Comparison of ENCODE assay signal across 8 cellular contexts in genomic region chr1:158180741-158181576, GRCh38. TPM values are rescaled to one million over a fixed set of nuclear protein-coding genes. Genes with fewer than 3 reads are reported as not detected.
DNase-seq lines count a peak whose midpoint lies in the region; ATAC-seq and TF ChIP-seq lines count a peak whose summit lies in the region.

Gene CD1D, plus strand, starts transcription at chr1:158180895. Its CDS starts 207 bp downstream, at chr1:158181102.

- H3K4me3 ChIP-seq in colonic mucosa (peak within 1 kb of the TSS; percentile 46), lower lobe of right lung (peak within 1 kb of the TSS; percentile 59), thoracic aorta (peak within 1 kb of the TSS; percentile 73)

- H3K36me3 ChIP-seq in colonic mucosa (no peaks in the 10 kb centered on the region), lower lobe of right lung (no peaks in the 10 kb centered on the region), thoracic aorta (no peaks in the 10 kb centered on the region)

- intact Hi-C loops in colonic mucosa (cut with DNase I) (no loop called here), lower lobe of right lung (cut with DNase I) (no loop called here)

- peak within 1 kb of the TSS; percentile 38 to 70 for H3K9ac ChIP-seq in colonic mucosa (ENCODE audit: low read depth in 2 of 2, low read length in 2 of 2)

- ATAC-seq in lower lobe of right lung (peak; percentile 67 to 69), thoracic aorta (ENCODE audit: insufficient number of reproducible peaks, low FRiP score, low read depth) (no peak)

- no peaks in the 10 kb centered on the region for H3K9me3 ChIP-seq in colonic mucosa
- H3K9me3 ChIP-seq in lower lobe of right lung, result no peaks in the 10 kb centered on the region
- H3K9me3 ChIP-seq in thoracic aorta, result no peaks in the 10 kb centered on the region

- H3K4me1 ChIP-seq in colonic mucosa (no peaks in the 10 kb centered on the region), lower lobe of right lung (peaks cover 35% of the 10 kb centered on the region), thoracic aorta (ENCODE audit: control insufficient read depth in 1 of 2, low read depth in 2 of 2) (peaks cover 0 to 21% of the 10 kb centered on the region in 2 donors)

- H3K27me3 ChIP-seq in colonic mucosa, result no peaks in the 10 kb centered on the region
- H3K27me3 ChIP-seq in lower lobe of right lung (ENCODE audit: low read depth), result peaks cover 34% of the 10 kb centered on the region
- H3K27me3 ChIP-seq in thoracic aorta (replicated peaks; ENCODE audit: insufficient read depth), result no peaks in the 10 kb centered on the region

- no peak for TF ChIP-seq CTCF in colonic mucosa (IDR thresholded peaks at IDR 0.05)
- TF ChIP-seq CTCF in lower lobe of right lung (IDR thresholded peaks at IDR 0.05), result no peak
- no peak for TF ChIP-seq CTCF in thoracic aorta (IDR thresholded peaks at IDR 0.05)

- H3K27ac ChIP-seq in colonic mucosa (peak within 1 kb of the TSS; percentile 6), lower lobe of right lung (peak within 1 kb of the TSS; percentile 54), thoracic aorta (no peak within 1 kb of the TSS)

- DNase-seq in ELF-1 (ENCODE audit: low read depth, low spot score), result peak; percentile 56
- peak; percentile 73 for DNase-seq in MV-4-11 (lab: John Stamatoyannopoulos, UW)
- DNase-seq in colonic mucosa, result peak; percentile 52
- DNase-seq in lower lobe of right lung, result peak; percentile 69
- no peak for DNase-seq in thoracic aorta (ENCODE audit: low spot score)
- no peak for DNase-seq in KBM-7
- no peak for DNase-seq in NCI-H1694 treated with DMSO at 0.1 percent for 48 hours (lab: John Stamatoyannopoulos, UW)
- no peak for DNase-seq in T1000 (lab: John Stamatoyannopoulos, UW)

- in situ Hi-C loops in KBM-7 (cut with MboI; ENCODE audit: low pct_unique_long_range_greater_than_20kb, low sequenced_read_pairs), result no loop called here

RNA-seq across cellular contexts. Expression of gene CD1D, which starts in this region (rescaled TPM):
- total RNA-seq in colonic mucosa (1 to 10 TPM; 4.6 to 7.9 TPM), lower lobe of right lung (4.6 TPM), thoracic aorta (1 to 10 TPM; 1.9 to 2.4 TPM)

Comparison
In these comparisons a context has a peak if more than half of its experiments do, and no peak if none do; other contexts are left out.
1. DNase-seq: peak in ELF-1 (single experiment), MV-4-11 (single experiment), colonic mucosa (single experiment) and lower lobe of right lung (single experiment); none in thoracic aorta (single experiment), KBM-7 (single experiment), NCI-H1694 treated with DMSO at 0.1 percent for 48 hours (single experiment) and T1000 (single experiment).
2. H3K27ac ChIP-seq: peak in colonic mucosa (single experiment) and lower lobe of right lung (single experiment); none in thoracic aorta (0 of 2).
3. Peak in every context shown above with its lines, with median percentiles within 50 percentile points of each other: H3K4me3 ChIP-seq.